ENCODE assay signal across 13 cellular contexts in the genomic region with DNA sequence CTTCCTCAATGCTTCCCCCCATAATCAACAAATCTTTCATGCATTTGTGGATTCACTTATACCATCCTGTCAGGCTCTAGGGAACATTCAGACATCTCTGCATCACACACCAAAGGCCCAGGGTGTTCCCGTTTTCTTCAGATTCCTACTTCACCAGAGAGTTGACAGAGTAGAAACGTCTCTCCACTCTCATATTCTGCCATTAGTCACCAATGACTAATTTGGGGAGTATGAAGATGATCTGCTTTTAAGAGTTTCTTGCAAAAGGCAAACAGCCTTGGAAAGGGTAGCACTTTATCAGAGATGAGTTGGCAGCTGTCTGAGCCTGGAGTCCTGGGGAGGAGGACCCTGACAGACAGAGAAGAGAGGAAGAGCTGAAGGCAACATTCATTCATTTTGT. TPM values are rescaled to one million over a fixed set of nuclear protein-coding genes. Genes with fewer than 3 reads are reported as not detected.
A peak's percentile ranks its signal among the peaks of the same experiment; 100 is the strongest.
DNase-seq lines count a peak whose midpoint lies in the region; ATAC-seq and TF ChIP-seq lines count a peak whose summit lies in the region.
"Had no signal": no experiment of that assay in that cellular context is flagged by ENCODE, and none has a peak within 500 bp of the region (broad histone marks: within the 10 kb centered on the region; RNA-seq: fewer than 3 reads in every experiment).

No MANE protein-coding gene starts in this region.

- H3K36me3 ChIP-seq in mammary epithelial cell (ENCODE audit: insufficient read depth, low read length) (no peaks in the 10 kb centered on the region), HAP-1 (replicated peaks) (no peaks in the 10 kb centered on the region), upper lobe of right lung (no peaks in the 10 kb centered on the region)

- H2AFZ ChIP-seq in mammary epithelial cell (ENCODE audit: low read depth, low read length), result no peak overlapping the region

- peaks cover 41% of the 10 kb centered on the region for H3K4me1 ChIP-seq in mammary epithelial cell (ENCODE audit: insufficient read depth, low read length)
- peaks cover 7% of the 10 kb centered on the region; the same call in 1 of the 2 replicates for H3K4me1 ChIP-seq in HAP-1
- peaks cover 20% of the 10 kb centered on the region for H3K4me1 ChIP-seq in upper lobe of right lung

- TF ChIP-seq CTCF in mammary epithelial cell (conservative IDR thresholded peaks at IDR 0.05 in 1 of 2, IDR thresholded peaks at IDR 0.05 in 1 of 2; ENCODE audit: extremely low read depth in 1 of 2, insufficient read depth in 1 of 2, low read depth in 1 of 2, low read length in 2 of 2), result no peak
- TF ChIP-seq CTCF in upper lobe of right lung (IDR thresholded peaks at IDR 0.05), result no peak

- H3K27ac ChIP-seq in mammary epithelial cell (ENCODE audit: insufficient read depth, low read depth, low read length) (peak overlapping the region; percentile 48), upper lobe of right lung (no peak overlapping the region)

- CTCF ChIA-PET in mammary epithelial cell (lab: Charles Lee; ENCODE audit: low non-redundant PET), result no interaction called here

- 0% methylated on average over 2 of the region's 2 CpGs for WGBS in mammary epithelial cell (ENCODE audit: low coverage, missing lambda C conversion rate)

- no TSS peak for BruUV-seq in mammary epithelial cell (replicated peaks; lab: Mats Ljungman, UMichigan)

- in situ Hi-C loops in mammary epithelial cell (cut with MboI; ENCODE audit: low sequenced_read_pairs in 2 of 2) (no loop called here), HAP-1 (cut with MboI; ENCODE audit: low sequenced_read_pairs) (no loop called here)

- H4K20me1 ChIP-seq in mammary epithelial cell (ENCODE audit: insufficient read depth, low read length), result no peaks in the 10 kb centered on the region

- no peak for ATAC-seq in upper lobe of right lung
- ATAC-seq: HepG2 had no signal

- intact Hi-C loops in mammary epithelial cell (cut with micrococcal nuclease), result no loop called here
- intact Hi-C loops in upper lobe of right lung (cut with DNase I), result no loop called here

- H3K4me3 ChIP-seq in mammary epithelial cell (replicated peaks in 1 of 3; ENCODE audit: insufficient read depth in 1 of 3, low read depth in 2 of 3, low read length in 3 of 3) (no peak overlapping the region), HAP-1 (no peak overlapping the region), upper lobe of right lung (no peak overlapping the region)

- DNase-seq in AG20443 (ENCODE audit: low spot score) (peak; percentile 69), HS-5 (ENCODE audit: low read depth) (peak; percentile 89), mammary epithelial cell (peak; percentile 93), myocyte (ENCODE audit: low read depth) (peak; percentile 25), HAP-1 (ENCODE audit: low spot score in 2 of 2) (no peak), NCI-H510A treated with DMSO at 0.1 percent for 48 hours (lab: John Stamatoyannopoulos, UW) (no peak), HuH-7.5 (ENCODE audit: low spot score) (no peak), upper lobe of right lung (no peak)
- DNase-seq: activated CD4-positive, alpha-beta T cell treated with anti-CD3 and anti-CD28 coated beads for 1 hour; immature natural killer cell; SIG-M5 had no signal

- no peak overlapping the region for H3K9ac ChIP-seq in mammary epithelial cell (ENCODE audit: insufficient read depth, low read length)

- H3K79me2 ChIP-seq in mammary epithelial cell (ENCODE audit: insufficient read depth, low read length), result no peaks in the 10 kb centered on the region

- H3K4me2 ChIP-seq in mammary epithelial cell (ENCODE audit: insufficient read depth, low read depth, low read length), result no peak overlapping the region

- H3K9me3 ChIP-seq in mammary epithelial cell (replicated peaks; ENCODE audit: insufficient read depth, low read length) (no peaks in the 10 kb centered on the region), HAP-1 (no peaks in the 10 kb centered on the region), upper lobe of right lung (no peaks in the 10 kb centered on the region)

- no peaks in the 10 kb centered on the region for H3K27me3 ChIP-seq in mammary epithelial cell (ENCODE audit: insufficient read depth, low read length)
- peaks cover 26% of the 10 kb centered on the region for H3K27me3 ChIP-seq in HAP-1 (ENCODE audit: low read depth)
- peaks cover 6% of the 10 kb centered on the region for H3K27me3 ChIP-seq in upper lobe of right lung

- dilution Hi-C loops in mammary epithelial cell (cut with HindIII; ENCODE audit: low sequenced_read_pairs), result no loop called here

RNA-seq across cellular contexts. Expression of gene DGKG, which starts 55.8 kb away (rescaled TPM):
- total RNA-seq in mammary epithelial cell (1 to 10 TPM; 1.3 to 2.5 TPM), myocyte (4.3 and 6.3 TPM in 2 replicates), upper lobe of right lung (4.7 TPM)
- 2.1 TPM for polyA plus RNA-seq in mammary epithelial cell
- polyA minus RNA-seq in mammary epithelial cell, result not detected
- 2.0 TPM for polyA plus RNA-seq in myocyte (2012)
- polyA plus RNA-seq: neural cell had no signal

Comparison
In these comparisons a context has a peak if more than half of its experiments do, and no peak if none do; other contexts are left out.
1. DNase-seq: peak in AG20443 (single experiment), HS-5 (single experiment), mammary epithelial cell (single experiment) and myocyte (single experiment); none in HAP-1 (0 of 2), NCI-H510A treated with DMSO at 0.1 percent for 48 hours (single experiment), HuH-7.5 (single experiment) and upper lobe of right lung (single experiment).